ENCODE assay signal across 12 cellular contexts in the genomic region with DNA sequence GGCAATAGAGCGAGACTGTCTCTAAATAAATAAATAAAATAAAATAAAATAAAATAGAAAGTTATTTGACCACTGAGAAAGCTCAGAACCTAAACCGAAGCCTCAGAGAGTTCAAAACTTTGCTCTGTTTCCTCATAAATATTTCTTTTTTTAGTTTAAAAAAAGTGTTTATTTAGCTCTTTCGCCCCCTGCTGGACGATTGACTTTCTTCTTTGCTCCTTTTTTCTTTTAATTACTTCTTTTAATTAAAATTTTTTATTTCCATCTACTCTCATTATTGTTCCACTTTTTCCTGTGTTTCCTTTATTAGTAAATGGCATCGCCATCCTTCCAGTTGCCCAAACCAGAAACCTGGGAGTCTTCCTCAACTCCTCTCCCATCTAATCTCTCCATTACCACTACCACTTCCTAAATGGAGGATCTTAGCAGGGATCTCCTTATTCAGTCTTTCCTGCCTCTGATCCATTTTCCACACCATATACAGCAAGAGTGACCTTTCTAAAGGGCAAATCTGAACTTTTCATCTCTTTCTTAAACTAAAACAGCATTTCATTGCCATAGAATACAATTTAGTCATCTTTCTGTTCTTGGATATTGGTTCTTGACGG. TPM values are rescaled to one million over a fixed set of nuclear protein-coding genes. Genes with fewer than 3 reads are reported as not detected.
DNase-seq lines count a peak whose midpoint lies in the region; ATAC-seq and TF ChIP-seq lines count a peak whose summit lies in the region.
"Had no signal": no experiment of that assay in that cellular context is flagged by ENCODE, and none has a peak within 500 bp of the region (broad histone marks: within the 10 kb centered on the region; RNA-seq: fewer than 3 reads in every experiment).

No MANE protein-coding gene starts in this region.

- POLR2A ChIA-PET in A673 (lab: Charles Lee; ENCODE audit: low non-redundant PET): no interaction called here

- H3K9me3 ChIP-seq in A673 (ENCODE audit: low read depth, low read length, poor library complexity, severe bottlenecking): no peaks in the 10 kb centered on the region
- H3K9me3 ChIP-seq in RWPE2 (ENCODE audit: severe bottlenecking): no peaks in the 10 kb centered on the region
- no peaks in the 10 kb centered on the region for H3K9me3 ChIP-seq in left lung

- intact Hi-C loops in A673 (cut with micrococcal nuclease; ENCODE audit: unreplicated experiment): no loop called here
- intact Hi-C loops in left lung (cut with DNase I): no loop called here

- DNase-seq in A673 (ENCODE audit: low spot score) (no peak), GM13977 (ENCODE audit: low spot score) (no peak), RWPE2 (ENCODE audit: low spot score) (no peak), fibroblast of pulmonary artery (ENCODE audit: low read depth) (peak; percentile 29), DMS153 treated with DMSO at 0.1 percent for 48 hours (lab: John Stamatoyannopoulos, UW; ENCODE audit: unreplicated experiment) (no peak), cerebellum (ENCODE audit: low spot score) (no peak), left lung (no peak), G401 (ENCODE audit: low spot score) (no peak)
- DNase-seq: activated B cell treated with CpG ODN at 0.5 μM for 24 hours; NCI-H146; stimulated activated naive CD4-positive, alpha-beta T cell treated with Interleukin-2 at 50 U/mL for 16 hours had no signal

- H3K27me3 ChIP-seq in A673 (replicated peaks; ENCODE audit: insufficient read depth, low read depth, low read length, poor library complexity): peaks cover 4% of the 10 kb centered on the region
- H3K27me3 ChIP-seq in RWPE2 (ENCODE audit: insufficient read depth, poor library complexity, severe bottlenecking): no peaks in the 10 kb centered on the region
- H3K27me3 ChIP-seq in left lung: peaks cover 0 to 7% of the 10 kb centered on the region in 2 donors

- BruUV-seq in A673 (replicated peaks; lab: Mats Ljungman, UMichigan): no TSS peak

- in situ Hi-C loops in GM13977 (cut with MboI; ENCODE audit: low pct_unique_long_range_greater_than_20kb, low sequenced_read_pairs, unreplicated experiment): no loop called here
- in situ Hi-C loops in G401 (cut with HindIII; ENCODE audit: low sequenced_read_pairs): no loop called here

- no peak for ATAC-seq in RWPE2 (ENCODE audit: low read depth)
- no peak for ATAC-seq in left lung

- TF ChIP-seq CTCF in A673 (conservative IDR thresholded peaks at IDR 0.05; ENCODE audit: low read depth, low read length) (peak; percentile 61), GM13977 (IDR thresholded peaks at IDR 0.05; ENCODE audit: extremely low read depth, insufficient read depth, missing control alignments) (peak; percentile 40), RWPE2 (IDR thresholded peaks at IDR 0.05; ENCODE audit: poor library complexity, severe bottlenecking) (peak; percentile 17), fibroblast of pulmonary artery (IDR thresholded peaks at IDR 0.05; ENCODE audit: low read length, missing control alignments) (peak; percentile 15), left lung (IDR thresholded peaks at IDR 0.05) (peak in 1 of 2 donors; percentile 22)

- CTCF ChIA-PET in A673 (lab: Charles Lee): no interaction called here

- H3K4me1 ChIP-seq in A673 (ENCODE audit: insufficient read depth, low read length, poor library complexity, severe bottlenecking) (peaks cover 8% of the 10 kb centered on the region), RWPE2 (ENCODE audit: insufficient read depth, poor library complexity, severe bottlenecking) (peaks cover 25% of the 10 kb centered on the region), left lung (no peaks in the 10 kb centered on the region)

- H3K4me3 ChIP-seq in A673 (ENCODE audit: low read depth, low read length, poor library complexity, severe bottlenecking): no peak overlapping the region
- no peak overlapping the region for H3K4me3 ChIP-seq in RWPE2 (ENCODE audit: severe bottlenecking)
- no peak overlapping the region for H3K4me3 ChIP-seq in fibroblast of pulmonary artery (replicated peaks; ENCODE audit: low read depth, low read length)
- H3K4me3 ChIP-seq in left lung: no peak overlapping the region

- no peak overlapping the region for H3K27ac ChIP-seq in A673 (ENCODE audit: low read depth, low read length, poor library complexity, severe bottlenecking)
- peak overlapping the region; percentile 12 for H3K27ac ChIP-seq in RWPE2 (ENCODE audit: poor library complexity, severe bottlenecking)
- H3K27ac ChIP-seq in left lung: no peak overlapping the region

- no peaks in the 10 kb centered on the region for H3K36me3 ChIP-seq in A673 (ENCODE audit: insufficient read depth, low read length, poor library complexity, severe bottlenecking)
- no peaks in the 10 kb centered on the region for H3K36me3 ChIP-seq in RWPE2 (ENCODE audit: low read depth)
- no peaks in the 10 kb centered on the region for H3K36me3 ChIP-seq in left lung

RNA-seq across cellular contexts. Expression of a gene that starts 0.7 kb away (rescaled TPM):
- total RNA-seq in A673 (2021): 0.28 TPM in 1 of 2 replicates, not detected in the other
- total RNA-seq in cerebellum: 1.5 TPM
- total RNA-seq in left lung: 1 to 10 TPM; 2.5 to 4.0 TPM
- total RNA-seq in G401 (2014; rRNA removed; shearing (Covaris generic)): 1.5 and 2.0 TPM in 2 replicates
- total RNA-seq: activated B cell treated with CpG ODN at 0.5 μM for 24 hours, myocyte had no signal
